ENCODE assay signal across 12 cellular contexts in the genomic region with DNA sequence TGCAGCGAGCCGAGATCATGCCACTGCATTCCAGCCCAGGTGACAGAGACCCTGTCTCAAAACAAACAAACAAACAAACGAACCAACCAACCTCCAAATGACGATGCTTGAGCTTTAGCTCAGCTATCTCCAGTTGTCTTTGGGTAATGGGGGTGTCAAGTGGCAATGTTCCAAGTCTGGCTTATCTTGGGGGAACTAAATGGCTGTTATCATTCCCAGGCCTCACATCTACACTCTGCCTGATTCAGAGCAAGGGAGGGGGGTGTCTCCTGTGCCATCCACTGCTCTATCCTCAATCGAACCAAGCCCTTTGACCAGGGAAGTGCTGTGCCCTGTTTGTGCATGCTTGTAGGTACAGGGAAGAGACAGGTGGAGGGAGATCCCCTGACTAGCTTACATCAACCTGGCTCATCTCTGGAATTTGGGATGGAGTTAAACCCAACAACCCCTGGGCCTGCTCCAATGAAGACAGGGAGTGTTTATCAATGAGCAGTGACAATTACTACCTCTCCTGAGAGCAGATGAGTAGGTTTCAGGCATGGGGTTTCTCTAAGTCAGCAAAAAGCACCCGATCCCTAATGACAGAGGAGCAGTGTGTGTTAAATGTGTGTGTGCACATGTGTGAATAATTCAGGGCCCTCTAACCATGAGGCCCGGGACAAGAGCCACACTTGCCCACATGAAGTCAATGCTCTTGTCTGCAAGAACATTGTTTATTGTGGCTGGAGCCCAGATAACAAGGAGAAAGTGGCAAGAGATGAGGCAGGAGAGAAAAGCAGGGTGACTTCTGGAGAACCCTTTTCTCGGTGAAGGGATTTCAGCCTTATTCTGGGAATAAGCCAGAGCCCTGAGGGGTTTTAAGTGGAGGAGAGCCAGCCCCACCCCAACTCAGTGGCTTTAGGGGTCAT. TPM values are rescaled to one million over a fixed set of nuclear protein-coding genes. Genes with fewer than 3 reads are reported as not detected.
DNase-seq lines count a peak whose midpoint lies in the region; ATAC-seq and TF ChIP-seq lines count a peak whose summit lies in the region.
"Had no signal": no experiment of that assay in that cellular context is flagged by ENCODE, and none has a peak within 500 bp of the region (broad histone marks: within the 10 kb centered on the region; RNA-seq: fewer than 3 reads in every experiment).

No MANE protein-coding gene starts in this region.

- H3K9me3 ChIP-seq in CD4-positive, CD25-positive, alpha-beta regulatory T cell (ENCODE audit: control insufficient read depth in 2 of 2, low read length in 2 of 2): no peaks in the 10 kb centered on the region
- no peaks in the 10 kb centered on the region for H3K9me3 ChIP-seq in HEK293 (ENCODE audit: control insufficient read depth, insufficient read depth, low read depth, low read length)
- H3K9me3 ChIP-seq in right lobe of liver: no peaks in the 10 kb centered on the region

- CTCF ChIA-PET in HEK293 (lab: Yijun Ruan, JAX): interaction anchor here (0.6 to 0.7 kb wide), 2 partner anchors 24 to 188 kb away, joined by 3 read pairs; no protein-coding TSS in a partner anchor
- CTCF ChIA-PET in activated CD8-positive, alpha-beta T cell treated with anti-CD3 and anti-CD28 coated beads, Interleukin-2, amount 10 ng/mL, durations not matched to agents 7 days and 5 days (lab: Charles Lee): interaction anchor here (1.2 to 3.2 kb wide), 3 partner anchors 49 to 788 kb away, joined by 4 to 18 read pairs (median 4); a partner anchor contains a TSS

- peaks cover 0 to 1% (median 0%) of the 10 kb centered on the region in 7 donors for H3K9me3 Mint-ChIP-seq in CD4-positive, CD25-positive, alpha-beta regulatory T cell
- H3K9me3 Mint-ChIP-seq in activated CD8-positive, alpha-beta T cell treated with anti-CD3 and anti-CD28 coated beads, Interleukin-2, amount 10 ng/mL, durations not matched to agents 7 days and 5 days (ENCODE audit: insufficient read depth): peaks cover 7% of the 10 kb centered on the region

- H3K4me3 Mint-ChIP-seq in CD4-positive, CD25-positive, alpha-beta regulatory T cell: peak overlapping the region in 3 of 4 donors; percentile 80 to 86 (median 81)
- H3K4me3 Mint-ChIP-seq in activated CD8-positive, alpha-beta T cell treated with anti-CD3 and anti-CD28 coated beads, Interleukin-2, amount 10 ng/mL, durations not matched to agents 7 days and 5 days: no peak overlapping the region

- no peaks in the 10 kb centered on the region for H3K27me3 ChIP-seq in CD4-positive, CD25-positive, alpha-beta regulatory T cell (ENCODE audit: control insufficient read depth, insufficient read depth, low read length)
- H3K27me3 ChIP-seq in right lobe of liver (no peaks in the 10 kb centered on the region), brain microvascular endothelial cell (replicated peaks) (no peaks in the 10 kb centered on the region)

- WGBS in right lobe of liver (ENCODE audit: insufficient coverage, low coverage, low lambda C conversion rate, missing lambda C conversion rate): 51% methylated on average over 4 of the region's 8 CpGs

- peak in 1 of 3 donors; percentile 26 for DNase-seq in CD4-positive, CD25-positive, alpha-beta regulatory T cell
- no peak for DNase-seq in activated CD8-positive, alpha-beta T cell treated with anti-CD3 and anti-CD28 coated beads, Interleukin-2, amount 10 ng/mL, durations not matched to agents 7 days and 5 days
- DNase-seq in right lobe of liver: peak in 1 of 3 donors; percentile 56
- no peak for DNase-seq in hepatic stellate cell (ENCODE audit: low spot score)
- no peak for DNase-seq in NK-92 (lab: John Stamatoyannopoulos, UW; ENCODE audit: unreplicated experiment)
- DNase-seq in brain microvascular endothelial cell: no peak
- DNase-seq: anterior cingulate cortex, foreskin fibroblast, NCI-H2171 treated with DMSO at 0.1 percent for 48 hours, SW 1271 had no signal

- peak overlapping the region; percentile 92 to 99 (median 96) for H3K27ac Mint-ChIP-seq in CD4-positive, CD25-positive, alpha-beta regulatory T cell
- H3K27ac Mint-ChIP-seq in activated CD8-positive, alpha-beta T cell treated with anti-CD3 and anti-CD28 coated beads, Interleukin-2, amount 10 ng/mL, durations not matched to agents 7 days and 5 days: peak overlapping the region; percentile 88

- H3K4me1 Mint-ChIP-seq in CD4-positive, CD25-positive, alpha-beta regulatory T cell: peaks cover 14 to 57% (median 32%) of the 10 kb centered on the region in 4 donors
- peaks cover 24% of the 10 kb centered on the region for H3K4me1 Mint-ChIP-seq in activated CD8-positive, alpha-beta T cell treated with anti-CD3 and anti-CD28 coated beads, Interleukin-2, amount 10 ng/mL, durations not matched to agents 7 days and 5 days (ENCODE audit: low read depth)

- peak overlapping the region; percentile 90 for H3K27ac ChIP-seq in CD4-positive, CD25-positive, alpha-beta regulatory T cell (ENCODE audit: insufficient read depth, low read length, poor library complexity, severe bottlenecking)
- no peak overlapping the region for H3K27ac ChIP-seq in HEK293 (ENCODE audit: extremely low read depth, low read depth, low read length)
- H3K27ac ChIP-seq in right lobe of liver: no peak overlapping the region
- no peak overlapping the region for H3K27ac ChIP-seq in brain microvascular endothelial cell

- H3K36me3 Mint-ChIP-seq in CD4-positive, CD25-positive, alpha-beta regulatory T cell: no peaks in the 10 kb centered on the region
- H3K36me3 Mint-ChIP-seq in activated CD8-positive, alpha-beta T cell treated with anti-CD3 and anti-CD28 coated beads, Interleukin-2, amount 10 ng/mL, durations not matched to agents 7 days and 5 days (ENCODE audit: low read depth): peaks cover 5% of the 10 kb centered on the region
- H3K36me3 Mint-ChIP-seq: naive B cell had no signal

- H3K36me3 ChIP-seq in CD4-positive, CD25-positive, alpha-beta regulatory T cell (ENCODE audit: control insufficient read depth, insufficient read depth, low read length): no peaks in the 10 kb centered on the region
- H3K36me3 ChIP-seq in HEK293 (ENCODE audit: control insufficient read depth in 2 of 2, insufficient read depth in 1 of 2, low read length in 2 of 2) (no peaks in the 10 kb centered on the region), right lobe of liver (no peaks in the 10 kb centered on the region), brain microvascular endothelial cell (replicated peaks) (no peaks in the 10 kb centered on the region)

- no peak for TF ChIP-seq POLR2A in right lobe of liver (IDR thresholded peaks at IDR 0.05)

- in situ Hi-C loops in brain microvascular endothelial cell (cut with HindIII; ENCODE audit: low pct_ligation_motif_present, low sequenced_read_pairs): no loop called here

- ATAC-seq in CD4-positive, CD25-positive, alpha-beta regulatory T cell (ENCODE audit: low read depth in 2 of 2): no peak
- ATAC-seq in activated CD8-positive, alpha-beta T cell treated with anti-CD3 and anti-CD28 coated beads, Interleukin-2, amount 10 ng/mL, durations not matched to agents 7 days and 5 days: no peak
- peak; percentile 41 to 82 (median 64) for ATAC-seq in right lobe of liver

- H3K4me3 ChIP-seq in CD4-positive, CD25-positive, alpha-beta regulatory T cell (ENCODE audit: low read depth, low read length): peak overlapping the region; percentile 65
- H3K4me3 ChIP-seq in HEK293 (ENCODE audit: low read depth, low read length) (no peak overlapping the region), right lobe of liver (no peak overlapping the region), brain microvascular endothelial cell (ENCODE audit: low read depth, low read length) (no peak overlapping the region)

- TF ChIP-seq CTCF in HEK293 (tag by site-specific recombination; IDR thresholded peaks at IDR 0.05): no peak
- no peak for TF ChIP-seq CTCF in right lobe of liver (IDR thresholded peaks at IDR 0.05)
- TF ChIP-seq CTCF in brain microvascular endothelial cell (IDR thresholded peaks at IDR 0.05; ENCODE audit: low read depth, low read length, missing control alignments): no peak

- POLR2A ChIA-PET in HEK293 (lab: Yijun Ruan, JAX): no interaction called here
- POLR2A ChIA-PET in activated CD8-positive, alpha-beta T cell treated with anti-CD3 and anti-CD28 coated beads, Interleukin-2, amount 10 ng/mL, durations not matched to agents 7 days and 5 days (lab: Charles Lee): interaction anchor here (0.7 to 2.2 kb wide), 3 partner anchors 19 to 165 kb away, joined by 3 to 12 read pairs (median 6); a partner anchor contains a TSS

- H3K27me3 Mint-ChIP-seq in CD4-positive, CD25-positive, alpha-beta regulatory T cell: no peaks in the 10 kb centered on the region
- H3K27me3 Mint-ChIP-seq in activated CD8-positive, alpha-beta T cell treated with anti-CD3 and anti-CD28 coated beads, Interleukin-2, amount 10 ng/mL, durations not matched to agents 7 days and 5 days (ENCODE audit: low read depth): no peaks in the 10 kb centered on the region
- H3K27me3 Mint-ChIP-seq: naive B cell had no signal

- peaks cover 35% of the 10 kb centered on the region for H3K4me1 ChIP-seq in CD4-positive, CD25-positive, alpha-beta regulatory T cell (ENCODE audit: control insufficient read depth, insufficient read depth, low read length, poor library complexity, severe bottlenecking)
- H3K4me1 ChIP-seq in HEK293 (ENCODE audit: control insufficient read depth, insufficient read depth, low read length) (no peaks in the 10 kb centered on the region), right lobe of liver (peaks cover 0 to 15% (median 0%) of the 10 kb centered on the region in 4 donors)

- intact Hi-C loops in right lobe of liver (cut with DNase I): no loop called here

TF ChIP-seq in HEK293, 187 proteins besides CTCF, POLR2A, EP300 and RAD21:
- TF ChIP-seq ZNF830 (tag by site-specific recombination; IDR thresholded peaks at IDR 0.05; ENCODE audit: low read depth) (no peak), ZBTB48 (tag by site-specific recombination; IDR thresholded peaks at IDR 0.05) (peak; percentile 84)

RNA-seq across cellular contexts. Expression of a gene that starts 20.2 kb away (rescaled TPM):
- total RNA-seq in CD4-positive, CD25-positive, alpha-beta regulatory T cell: 135 TPM
- 10 to 100 TPM; 54.5 to 84.4 (median 62.2) TPM for polyA plus RNA-seq in CD4-positive, CD25-positive, alpha-beta regulatory T cell
- total RNA-seq in activated CD8-positive, alpha-beta T cell treated with anti-CD3 and anti-CD28 coated beads, Interleukin-2, amount 10 ng/mL, durations not matched to agents 7 days and 5 days: under 1 TPM; 0.16 to 0.53 TPM
- 100 to 1,000 TPM in 2 of 6 experiments, 10 to 100 TPM in 4; 32.2 to 145 (median 68.2) TPM for total RNA-seq in right lobe of liver

RNA-seq across cellular contexts. Expression of a gene that starts 59.6 kb away (rescaled TPM):
- 267 TPM for total RNA-seq in CD4-positive, CD25-positive, alpha-beta regulatory T cell
- 100 to 1,000 TPM in 2 of 4 donors, 10 to 100 TPM in 2; 76.0 to 127 (median 104) TPM for polyA plus RNA-seq in CD4-positive, CD25-positive, alpha-beta regulatory T cell
- total RNA-seq in activated CD8-positive, alpha-beta T cell treated with anti-CD3 and anti-CD28 coated beads, Interleukin-2, amount 10 ng/mL, durations not matched to agents 7 days and 5 days: 10 to 100 TPM; 65.3 to 71.6 TPM
- total RNA-seq in right lobe of liver: 1 to 10 TPM; 1.9 to 8.2 (median 3.2) TPM

Comparison
In these comparisons a context has a peak if more than half of its experiments do, and no peak if none do; other contexts are left out.
1. ATAC-seq: peak in right lobe of liver (4 of 4); none in CD4-positive, CD25-positive, alpha-beta regulatory T cell (0 of 2) and activated CD8-positive, alpha-beta T cell treated with anti-CD3 and anti-CD28 coated beads, Interleukin-2, amount 10 ng/mL, durations not matched to agents 7 days and 5 days (single experiment).
2. RNA of a gene that starts 20.2 kb away (total RNA-seq): 135 TPM in CD4-positive, CD25-positive, alpha-beta regulatory T cell (single experiment) and 32.2 to 145 TPM in right lobe of liver; 0.16 to 0.53 TPM in activated CD8-positive, alpha-beta T cell treated with anti-CD3 and anti-CD28 coated beads, Interleukin-2, amount 10 ng/mL, durations not matched to agents 7 days and 5 days; every median in the first group is over 10 times any median in the second.
3. RNA of a gene that starts 59.6 kb away (total RNA-seq): 267 TPM in CD4-positive, CD25-positive, alpha-beta regulatory T cell (single experiment) and 65.3 to 71.6 TPM in activated CD8-positive, alpha-beta T cell treated with anti-CD3 and anti-CD28 coated beads, Interleukin-2, amount 10 ng/mL, durations not matched to agents 7 days and 5 days; 1.9 to 8.2 TPM in right lobe of liver; every median in the first group is over 4 times any median in the second.